In the genomic region with DNA sequence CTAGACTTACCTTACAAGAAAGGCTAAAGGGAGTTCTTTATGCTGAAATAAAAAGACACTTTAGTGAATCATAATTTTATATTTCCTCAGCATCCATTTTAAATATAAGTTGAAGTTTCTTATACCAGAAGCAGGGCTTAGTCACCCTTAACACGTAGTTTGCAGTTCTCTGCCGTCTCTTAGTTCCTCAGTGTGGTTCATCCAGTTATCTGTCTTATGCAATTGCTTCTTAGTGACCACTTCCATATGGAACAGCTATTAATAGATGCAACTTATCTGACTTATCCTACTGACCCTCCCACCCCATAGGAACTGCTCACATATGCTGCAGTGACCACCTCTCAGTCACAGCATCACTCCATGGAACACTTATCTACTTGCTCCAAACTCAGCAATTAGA, we compare ENCODE assay signal across 27 cellular contexts.
"Had no signal": no experiment of that assay in that cellular context is flagged by ENCODE, and none has a peak within 500 bp of the region (broad histone marks: within the 10 kb centered on the region; RNA-seq: fewer than 3 reads in every experiment).

No MANE protein-coding gene starts in this region.

- H3K27me3 ChIP-seq: cardiac muscle cell, SJSA1 had no signal

- H3K9me3 ChIP-seq: SJSA1 had no signal

- H3K36me3 ChIP-seq: cardiac muscle cell, SJSA1 had no signal

- H3K4me3 ChIP-seq: cardiac muscle cell, SJSA1 had no signal

- ATAC-seq: activated T-cell treated with anti-CD3 and anti-CD28 coated beads, Interleukin-2, amount 50 U/mL, for 4 hours; activated T-helper 17 cell treated with anti-CD3 and anti-CD28 coated beads, Interleukin-2, amount 50 U/mL, for 72 hours; Right ventricle myocardium inferior; SK-N-SH treated with all-trans-retinoic acid at 6 μM for 48 hours; T-helper 17 cell had no signal

- DNase-seq: activated B cell treated with CpG ODN at 0.5 μM for 24 hours; activated CD4-positive, alpha-beta memory T cell treated with anti-CD3 and anti-CD28 coated beads for 36 hours; activated CD4-positive, alpha-beta T cell treated with anti-CD3 and anti-CD28 coated beads for 1 hour; activated CD4-positive, alpha-beta T cell treated with anti-CD3 and anti-CD28 coated beads, Interleukin-2, amount 10 ng/mL, durations not matched to agents 24 days and 14 days; activated CD8-positive, alpha-beta memory T cell treated with anti-CD3 and anti-CD28 coated beads for 24 hours; activated gamma-delta T cell; activated naive CD4-positive, alpha-beta T cell treated with anti-CD3 and anti-CD28 coated beads for 36 hours; activated T-cell treated with anti-CD3 and anti-CD28 coated beads, Interleukin-2, amount 50 U/mL, for 4 hours; amygdala; MM.1S; NCI-H1092 treated with DMSO at 0.1 percent for 48 hours; NCI-H1417 treated with DMSO at 0.1 percent for 48 hours; NCI-H1694; NCI-H2029; NCI-H2107; NCI-H2171 treated with DMSO at 0.1 percent for 48 hours; NCI-H226; NCI-H526; NCI-H82; RPMI8226; T-helper 17 cell; T-helper 9 cell had no signal

- H3K27ac ChIP-seq: cardiac muscle cell, SJSA1 had no signal

- H3K4me1 ChIP-seq: SJSA1 had no signal
